1 cellular context compared by ENCODE assay signal in the genomic region with DNA sequence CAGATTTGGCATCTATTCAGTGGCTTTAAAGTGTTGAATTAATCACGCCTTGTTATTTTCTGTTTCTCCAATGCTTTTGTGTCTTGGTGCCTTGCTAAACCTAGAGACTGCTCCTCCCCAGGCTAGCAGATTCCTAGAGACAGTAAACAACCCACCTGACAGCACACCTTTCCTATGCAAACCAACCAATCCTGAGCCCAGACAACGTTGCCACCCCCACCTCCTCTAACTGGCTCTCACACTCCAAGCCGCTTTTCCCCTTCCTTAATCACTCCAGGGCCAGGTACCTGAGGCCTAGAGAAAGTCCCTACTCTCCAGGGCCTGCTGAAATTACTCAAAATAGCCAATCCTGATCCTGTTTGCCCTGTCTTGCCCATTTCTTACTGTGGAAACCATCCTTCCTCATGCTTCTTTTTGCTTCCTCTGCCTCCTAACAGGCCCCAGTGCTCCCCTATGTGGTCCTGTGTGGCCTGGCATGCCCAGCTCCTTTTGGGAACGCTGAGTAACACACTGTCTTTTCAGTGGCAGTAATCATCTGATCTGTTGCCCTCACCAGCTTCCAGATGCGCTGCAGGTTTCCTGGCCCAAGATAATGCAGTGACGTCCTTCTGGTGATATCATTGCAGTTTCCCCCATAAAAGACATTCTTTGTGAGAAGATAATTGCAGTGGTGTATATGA.
TF ChIP-seq lines count a peak whose summit lies in the region.

No MANE protein-coding gene starts in this region.

TF ChIP-seq in HCT116, 20 proteins besides CTCF, POLR2A, EP300 and RAD21:
- TF ChIP-seq CBX3 (IDR thresholded peaks at IDR 0.05; ENCODE audit: low read depth), result no peak
- no peak for TF ChIP-seq SIN3A (IDR thresholded peaks at IDR 0.05; ENCODE audit: low read depth)
- no peak for TF ChIP-seq POLR2AphosphoS5 (IDR thresholded peaks at IDR 0.05; ENCODE audit: low read depth, low read length)
- TF ChIP-seq SRF (IDR thresholded peaks at IDR 0.05; ENCODE audit: low read depth), result no peak
- no peak for TF ChIP-seq FOSL1 (IDR thresholded peaks at IDR 0.05; ENCODE audit: low read depth)
- TF ChIP-seq ZFX (IDR thresholded peaks at IDR 0.05), result no peak
- TF ChIP-seq ZBTB33 (IDR thresholded peaks at IDR 0.05; ENCODE audit: extremely low read depth, insufficient replicate concordance, low read length), result no peak
- no peak for TF ChIP-seq ELF1 (IDR thresholded peaks at IDR 0.05; ENCODE audit: borderline replicate concordance, low read depth)
- TF ChIP-seq, protein P1, sequence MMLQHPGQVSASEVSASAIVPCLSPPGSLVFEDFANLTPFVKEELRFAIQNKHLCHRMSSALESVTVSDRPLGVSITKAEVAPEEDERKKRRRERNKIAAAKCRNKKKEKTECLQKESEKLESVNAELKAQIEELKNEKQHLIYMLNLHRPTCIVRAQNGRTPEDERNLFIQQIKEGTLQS (IDR thresholded peaks at IDR 0.05), result no peak
- no peak for TF ChIP-seq SP1 (IDR thresholded peaks at IDR 0.05; ENCODE audit: low read depth)
- TF ChIP-seq TCF7L2 (IDR thresholded peaks at IDR 0.05; ENCODE audit: borderline replicate concordance, extremely low read depth, insufficient read depth, insufficient read length), result no peak
